ENCODE assay signal across 8 cellular contexts in the genomic region with DNA sequence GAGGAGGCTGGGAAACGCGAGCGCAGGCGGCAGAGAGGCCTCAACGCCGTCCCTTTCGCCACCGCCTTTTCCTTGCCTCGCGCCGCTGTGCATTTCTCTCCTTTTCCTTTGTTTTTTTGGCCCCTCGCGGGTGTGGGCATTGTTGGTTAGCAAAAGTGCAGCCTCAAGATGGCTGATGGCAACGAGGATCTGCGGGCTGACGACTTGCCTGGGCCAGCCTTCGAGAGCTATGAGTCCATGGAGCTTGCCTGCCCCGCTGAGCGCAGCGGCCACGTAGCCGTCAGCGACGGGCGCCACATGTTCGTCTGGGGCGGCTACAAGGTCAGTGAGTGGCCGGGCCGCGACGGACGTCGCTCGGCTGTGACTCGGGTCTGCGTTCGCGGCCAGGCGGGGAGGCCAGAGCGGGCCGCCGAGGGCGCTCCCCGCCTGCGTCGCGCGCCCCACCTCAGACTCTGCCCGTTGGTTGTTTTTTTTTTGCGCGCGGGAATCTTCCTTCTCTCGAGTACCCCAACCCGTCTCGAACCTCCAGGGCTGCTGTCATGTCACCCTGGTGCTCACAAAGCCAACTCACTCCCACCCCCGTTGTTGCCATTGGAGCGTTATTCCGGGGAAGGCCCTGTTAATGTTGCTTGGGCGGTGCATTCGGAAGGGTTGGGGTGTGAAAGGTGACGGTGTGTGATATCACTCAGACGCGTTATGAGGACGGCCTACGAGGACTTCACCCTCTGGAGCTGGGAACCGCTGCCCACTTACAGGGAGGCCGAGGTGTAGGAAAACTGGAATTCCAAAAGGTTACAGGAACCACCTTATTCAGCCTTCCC. TPM values are rescaled to one million over a fixed set of nuclear protein-coding genes. Genes with fewer than 3 reads are reported as not detected.
DNase-seq lines count a peak whose midpoint lies in the region; ATAC-seq, FAIRE-seq and TF ChIP-seq lines count a peak whose summit lies in the region.

No MANE protein-coding gene starts in this region.

- peak overlapping the region; percentile 99 to 100 for H3K9ac ChIP-seq in mucosa of rectum (ENCODE audit: low read depth in 1 of 2, low read length in 2 of 2)

- H3K9me3 ChIP-seq in A549 (no peaks in the 10 kb centered on the region), mucosa of rectum (ENCODE audit: control insufficient read depth in 2 of 2, low read length in 2 of 2) (no peaks in the 10 kb centered on the region)

- POLR2A ChIA-PET in A549 (lab: Yijun Ruan, JAX): interaction anchor here (1.0 to 2.9 kb wide), 12 partner anchors 8 to 182 kb away, joined by 3 to 43 read pairs (median 6); a partner anchor contains a TSS

- TF ChIP-seq POLR2A in A549 (IDR thresholded peaks at IDR 0.05; ENCODE audit: low read length): peak; percentile 8; the same call in 1 of the 2 replicates

- TF ChIP-seq CTCF in A549 (IDR thresholded peaks at IDR 0.05): no peak

- H3K4me1 ChIP-seq in A549 (peaks cover 33% of the 10 kb centered on the region), mucosa of rectum (ENCODE audit: control insufficient read depth in 2 of 2, insufficient read depth in 2 of 2, low read length in 2 of 2) (peaks cover 17 to 27% of the 10 kb centered on the region in 2 donors)

- peak overlapping the region; percentile 93 for H3K4me3 ChIP-seq in A549
- peak overlapping the region; percentile 98 for H3K4me3 ChIP-seq in mucosa of rectum (ENCODE audit: low read length in 2 of 2)

- H3K36me3 ChIP-seq in mucosa of rectum (ENCODE audit: control insufficient read depth in 2 of 2, insufficient read depth in 2 of 2, low read length in 2 of 2): peaks cover 0 to 5% of the 10 kb centered on the region in 2 donors

- no peak for TF ChIP-seq EP300 in A549 (IDR thresholded peaks at IDR 0.05)

- no peaks in the 10 kb centered on the region for H3K27me3 ChIP-seq in mucosa of rectum (ENCODE audit: control insufficient read depth in 2 of 2, insufficient read depth in 2 of 2, low read length in 2 of 2)

- DNase-seq in A549 (ENCODE audit: low read depth in 1 of 2, low spot score in 1 of 2) (peak; percentile 13 to 81), GM18507 (ENCODE audit: extremely low spot score, insufficient read length, low read depth) (no peak), NCI-H69 (lab: John Stamatoyannopoulos, UW) (peak; percentile 76), epithelial cell of prostate (ENCODE audit: low read depth, low spot score) (no peak)
- DNase-seq in activated CD8-positive, alpha-beta memory T cell treated with anti-CD3 and anti-CD28 coated beads, Interleukin-2, amount 50 U/mL, for 4 hours: peak; percentile 59
- peak; percentile 28 to 48 for DNase-seq in stimulated activated CD8-positive, alpha-beta memory T cell treated with anti-CD3 and anti-CD28 coated beads, Interleukin-4, amount 100 ng/mL, for 4 hours (ENCODE audit: low read depth in 2 of 2, low spot score in 1 of 2)

- CTCF ChIA-PET in A549 (lab: Yijun Ruan, JAX): interaction anchor here (0.6 to 6.3 kb wide), 15 partner anchors 8 to 207 kb away, joined by 3 to 38 read pairs (median 5); a partner anchor contains a TSS

- WGBS in A549 (ENCODE audit: missing lambda C conversion rate): 1% methylated on average over 59 of the region's 67 CpGs

- peak overlapping the region; percentile 99 for H3K4me2 ChIP-seq in A549

- H3K27ac ChIP-seq in A549 (peak overlapping the region; percentile 94 to 96), epithelial cell of prostate (peak overlapping the region; percentile 96), mucosa of rectum (ENCODE audit: low read depth in 2 of 2, low read length in 2 of 2) (peak overlapping the region; percentile 100)

- ATAC-seq in A549 (peak; percentile 57 to 66), HG03045 (IDR thresholded peaks at IDR 0.05; ENCODE audit: unreplicated experiment) (peak; percentile 34)

- FAIRE-seq in A549 (lab: Jason Lieb, UNC) (no peak), GM18507 (lab: Jason Lieb, UNC) (peak; percentile 26)

- no peak for TF ChIP-seq RAD21 in A549 (conservative IDR thresholded peaks at IDR 0.05 in 1 of 2, IDR thresholded peaks at IDR 0.05 in 1 of 2)

TF ChIP-seq in A549, 52 proteins besides CTCF, POLR2A, EP300 and RAD21 (continues in another document):
- no peak for TF ChIP-seq TFCP2L1 (CRISPR knock-in tag; IDR thresholded peaks at IDR 0.05)
- 0 out of 5 replicates have a peak, but pooled peaks of 1 of the 2 experiments have one; percentile 47 for TF ChIP-seq JUN (IDR thresholded peaks at IDR 0.05)
- TF ChIP-seq, protein P1, sequence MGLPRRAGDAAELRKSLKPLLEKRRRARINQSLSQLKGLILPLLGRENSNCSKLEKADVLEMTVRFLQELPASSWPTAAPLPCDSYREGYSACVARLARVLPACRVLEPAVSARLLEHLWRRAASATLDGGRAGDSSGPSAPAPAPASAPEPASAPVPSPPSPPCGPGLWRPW (IDR thresholded peaks at IDR 0.05): no peak
- TF ChIP-seq, protein P2, sequence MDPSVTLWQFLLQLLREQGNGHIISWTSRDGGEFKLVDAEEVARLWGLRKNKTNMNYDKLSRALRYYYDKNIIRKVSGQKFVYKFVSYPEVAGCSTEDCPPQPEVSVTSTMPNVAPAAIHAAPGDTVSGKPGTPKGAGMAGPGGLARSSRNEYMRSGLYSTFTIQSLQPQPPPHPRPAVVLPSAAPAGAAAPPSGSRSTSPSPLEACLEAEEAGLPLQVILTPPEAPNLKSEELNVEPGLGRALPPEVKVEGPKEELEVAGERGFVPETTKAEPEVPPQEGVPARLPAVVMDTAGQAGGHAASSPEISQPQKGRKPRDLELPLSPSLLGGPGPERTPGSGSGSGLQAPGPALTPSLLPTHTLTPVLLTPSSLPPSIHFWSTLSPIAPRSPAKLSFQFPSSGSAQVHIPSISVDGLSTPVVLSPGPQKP (IDR thresholded peaks at IDR 0.05; ENCODE audit: low read depth, low read length): no peak
- TF ChIP-seq, protein P3, sequence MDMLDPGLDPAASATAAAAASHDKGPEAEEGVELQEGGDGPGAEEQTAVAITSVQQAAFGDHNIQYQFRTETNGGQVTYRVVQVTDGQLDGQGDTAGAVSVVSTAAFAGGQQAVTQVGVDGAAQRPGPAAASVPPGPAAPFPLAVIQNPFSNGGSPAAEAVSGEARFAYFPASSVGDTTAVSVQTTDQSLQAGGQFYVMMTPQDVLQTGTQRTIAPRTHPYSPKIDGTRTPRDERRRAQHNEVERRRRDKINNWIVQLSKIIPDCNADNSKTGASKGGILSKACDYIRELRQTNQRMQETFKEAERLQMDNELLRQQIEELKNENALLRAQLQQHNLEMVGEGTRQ (IDR thresholded peaks at IDR 0.05): no peak
- TF ChIP-seq SREBF2 (IDR thresholded peaks at IDR 0.05): no peak
- TF ChIP-seq MYC (IDR thresholded peaks at IDR 0.05; ENCODE audit: borderline replicate concordance, low read length): peak; percentile 46; the same call in 1 of the 2 replicates
- peak; percentile 23; the same call in 1 of the 2 replicates for TF ChIP-seq PHF8 (IDR thresholded peaks at IDR 0.05; ENCODE audit: borderline replicate concordance, low read depth)
- 0 out of 2 replicates have a peak, but pooled peaks have one; percentile 21 for TF ChIP-seq KDM5A (IDR thresholded peaks at IDR 0.05)
- TF ChIP-seq CEBPB (IDR thresholded peaks at IDR 0.05): no peak
- no peak for TF ChIP-seq RARB (CRISPR knock-in tag; IDR thresholded peaks at IDR 0.05)
- TF ChIP-seq TP53 (CRISPR knock-in tag; IDR thresholded peaks at IDR 0.05): no peak
- no peak for TF ChIP-seq POLR2AphosphoS2 (conservative IDR thresholded peaks at IDR 0.05; ENCODE audit: low read length)
- no peak for TF ChIP-seq CHD4 (IDR thresholded peaks at IDR 0.05; ENCODE audit: borderline replicate concordance)
- TF ChIP-seq, protein P4, sequence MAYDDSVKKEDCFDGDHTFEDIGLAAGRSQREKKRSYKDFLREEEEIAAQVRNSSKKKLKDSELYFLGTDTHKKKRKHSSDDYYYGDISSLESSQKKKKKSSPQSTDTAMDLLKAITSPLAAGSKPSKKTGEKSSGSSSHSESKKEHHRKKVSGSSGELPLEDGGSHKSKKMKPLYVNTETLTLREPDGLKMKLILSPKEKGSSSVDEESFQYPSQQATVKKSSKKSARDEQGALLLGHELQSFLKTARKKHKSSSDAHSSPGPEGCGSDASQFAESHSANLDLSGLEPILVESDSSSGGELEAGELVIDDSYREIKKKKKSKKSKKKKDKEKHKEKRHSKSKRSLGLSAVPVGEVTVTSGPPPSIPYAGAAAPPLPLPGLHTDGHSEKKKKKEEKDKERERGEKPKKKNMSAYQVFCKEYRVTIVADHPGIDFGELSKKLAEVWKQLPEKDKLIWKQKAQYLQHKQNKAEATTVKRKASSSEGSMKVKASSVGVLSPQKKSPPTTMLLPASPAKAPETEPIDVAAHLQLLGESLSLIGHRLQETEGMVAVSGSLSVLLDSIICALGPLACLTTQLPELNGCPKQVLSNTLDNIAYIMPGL (CRISPR knock-in tag; IDR thresholded peaks at IDR 0.05; ENCODE audit: borderline replicate concordance): no peak
- no peak for TF ChIP-seq SMC3 (IDR thresholded peaks at IDR 0.05)
- TF ChIP-seq, protein P5, sequence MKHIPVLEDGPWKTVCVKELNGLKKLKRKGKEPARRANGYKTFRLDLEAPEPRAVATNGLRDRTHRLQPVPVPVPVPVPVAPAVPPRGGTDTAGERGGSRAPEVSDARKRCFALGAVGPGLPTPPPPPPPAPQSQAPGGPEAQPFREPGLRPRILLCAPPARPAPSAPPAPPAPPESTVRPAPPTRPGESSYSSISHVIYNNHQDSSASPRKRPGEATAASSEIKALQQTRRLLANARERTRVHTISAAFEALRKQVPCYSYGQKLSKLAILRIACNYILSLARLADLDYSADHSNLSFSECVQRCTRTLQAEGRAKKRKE (CRISPR knock-in tag; IDR thresholded peaks at IDR 0.05; ENCODE audit: low read depth): no peak
- no peak for TF ChIP-seq MAFK (IDR thresholded peaks at IDR 0.05; ENCODE audit: partially characterized antibody)
- TF ChIP-seq MAZ (IDR thresholded peaks at IDR 0.05; ENCODE audit: borderline replicate concordance, low read depth, low read length): no peak
- TF ChIP-seq ESRRA (IDR thresholded peaks at IDR 0.05; ENCODE audit: borderline replicate concordance, low read length): no peak
- no peak for TF ChIP-seq HOXB5 (CRISPR knock-in tag; IDR thresholded peaks at IDR 0.05)
- TF ChIP-seq, protein P6, sequence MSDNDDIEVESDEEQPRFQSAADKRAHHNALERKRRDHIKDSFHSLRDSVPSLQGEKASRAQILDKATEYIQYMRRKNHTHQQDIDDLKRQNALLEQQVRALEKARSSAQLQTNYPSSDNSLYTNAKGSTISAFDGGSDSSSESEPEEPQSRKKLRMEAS (IDR thresholded peaks at IDR 0.05): peak; percentile 27; the same call in 1 of the 2 replicates
- no peak for TF ChIP-seq ZSCAN20 (CRISPR knock-in tag; IDR thresholded peaks at IDR 0.05)
- no peak for TF ChIP-seq CBX8 (IDR thresholded peaks at IDR 0.05)

RNA-seq across cellular contexts. Expression of a gene that starts 0.6 kb away (rescaled TPM):
- 75.7 and 83.7 TPM in 2 replicates for polyA plus RNA-seq in A549 (2011; rRNA removed)
- 22.3 and 31.0 TPM in 2 replicates for polyA plus RNA-seq in A549 (2012; cell fraction: cytosol; rRNA removed)
- 26.1 and 30.1 TPM in 2 replicates for polyA plus RNA-seq in A549 (2012; cell fraction: nucleus; rRNA removed)
- 38.9 to 47.5 TPM (median 46.4 TPM) in 3 replicates for polyA plus RNA-seq in A549 (2017; fragmentation: RNase III; extraction: RNeasy Plus Mini Kit Qiagen cat#74134 plus additional on column Dnase treatment)
- polyA minus RNA-seq in A549 (2011; rRNA and poly(A)+ RNA removed): 27.5 and 31.6 TPM in 2 replicates

Comparison
In these comparisons a context has a peak if more than half of its experiments do, and no peak if none do; other contexts are left out.
1. DNase-seq: peak in A549 (2 of 2), NCI-H69 (single experiment), activated CD8-positive, alpha-beta memory T cell treated with anti-CD3 and anti-CD28 coated beads, Interleukin-2, amount 50 U/mL, for 4 hours (single experiment) and stimulated activated CD8-positive, alpha-beta memory T cell treated with anti-CD3 and anti-CD28 coated beads, Interleukin-4, amount 100 ng/mL, for 4 hours (2 of 2); none in GM18507 (single experiment) and epithelial cell of prostate (single experiment).
2. Peak in every context shown above with its lines, with median percentiles within 50 percentile points of each other: H3K27ac ChIP-seq.